8 cellular contexts compared by ENCODE assay signal in genomic region chr12:85468356-85469157, GRCh38.
DNase-seq lines count a peak whose midpoint lies in the region; ATAC-seq and TF ChIP-seq lines count a peak whose summit lies in the region.

No MANE protein-coding gene starts in this region.

- no peaks in the 10 kb centered on the region for H3K36me3 Mint-ChIP-seq in progenitor cell of endocrine pancreas (ENCODE audit: insufficient read depth)

- H3K9me3 Mint-ChIP-seq in progenitor cell of endocrine pancreas (ENCODE audit: low read depth): peaks cover 4% of the 10 kb centered on the region

- peaks cover 3% of the 10 kb centered on the region for H3K27me3 Mint-ChIP-seq in progenitor cell of endocrine pancreas

- H3K4me3 Mint-ChIP-seq in progenitor cell of endocrine pancreas (ENCODE audit: low read depth): peak overlapping the region; percentile 76

- no peaks in the 10 kb centered on the region for H3K27me3 ChIP-seq in adipocyte (replicated peaks; ENCODE audit: control insufficient read depth, insufficient read depth, low read length)

- peak; percentile 90 for TF ChIP-seq CTCF in progenitor cell of endocrine pancreas (IDR thresholded peaks at IDR 0.05; ENCODE audit: unreplicated experiment)

- peak; percentile 96 for ATAC-seq in GM19452 (IDR thresholded peaks at IDR 0.05; ENCODE audit: unreplicated experiment)
- ATAC-seq in HG03442 (IDR thresholded peaks at IDR 0.05; ENCODE audit: unreplicated experiment): peak; percentile 95
- peak; percentile 57 for ATAC-seq in left ventricle myocardium superior

- intact Hi-C loops in left ventricle myocardium superior (cut with micrococcal nuclease): loop anchor here (5.0 kb wide), 1 partner anchor 449 kb away; no protein-coding TSS in a partner anchor

- peak overlapping the region; percentile 87 for H3K27ac Mint-ChIP-seq in progenitor cell of endocrine pancreas

- peaks cover 14% of the 10 kb centered on the region for H3K4me1 Mint-ChIP-seq in progenitor cell of endocrine pancreas (ENCODE audit: low read depth)

- H3K9me3 ChIP-seq in adipocyte (ENCODE audit: control insufficient read depth, low read length): no peaks in the 10 kb centered on the region

- no peaks in the 10 kb centered on the region for H3K36me3 ChIP-seq in adipocyte (ENCODE audit: control insufficient read depth, insufficient read depth, low read length, severe bottlenecking)

- peaks cover 18% of the 10 kb centered on the region for H3K4me1 ChIP-seq in adipocyte (ENCODE audit: control insufficient read depth, insufficient read depth, low read length)

- peak; percentile 70 for DNase-seq in Daoy (ENCODE audit: low read depth)
- peak; percentile 44 for DNase-seq in NCI-H748 treated with DMSO at 0.1 percent for 48 hours (lab: John Stamatoyannopoulos, UW)
- peak; percentile 88 for DNase-seq in adipocyte (ENCODE audit: low read depth)
- DNase-seq in left ventricle myocardium superior: peak; percentile 23
- no peak for DNase-seq in progenitor cell of endocrine pancreas (ENCODE audit: low spot score, unreplicated experiment)
- DNase-seq in DMS79 treated with DMSO at 0.1 percent for 48 hours (lab: John Stamatoyannopoulos, UW): no peak

- peak overlapping the region; percentile 73 for H3K4me3 ChIP-seq in adipocyte (ENCODE audit: low read length)

- peak overlapping the region; percentile 40 for H3K9ac ChIP-seq in adipocyte (ENCODE audit: low read length)

Comparison
In these comparisons a context has a peak if more than half of its experiments do, and no peak if none do; other contexts are left out.
1. DNase-seq: peak in Daoy (single experiment), NCI-H748 treated with DMSO at 0.1 percent for 48 hours (single experiment), adipocyte (single experiment) and left ventricle myocardium superior (single experiment); none in progenitor cell of endocrine pancreas (single experiment) and DMS79 treated with DMSO at 0.1 percent for 48 hours (single experiment).
2. Peak in every context shown above with its lines, with median percentiles within 50 percentile points of each other: ATAC-seq.